8 cellular contexts compared by ENCODE assay signal in genomic region chr7:151876899-151877777, GRCh38. TPM values are rescaled to one million over a fixed set of nuclear protein-coding genes. Genes with fewer than 3 reads are reported as not detected.
A peak's percentile ranks its signal among the peaks of the same experiment; 100 is the strongest.
DNase-seq lines count a peak whose midpoint lies in the region; ATAC-seq and TF ChIP-seq lines count a peak whose summit lies in the region.

Gene PRKAG2, minus strand, starts transcription at chr7:151877115. Its CDS starts 495 bp downstream, at chr7:151876620.

- H3K36me3 Mint-ChIP-seq in activated T-helper 1 cell treated with anti-CD3 and anti-CD28 coated beads, Interleukin-12 subunit alpha, Interleukin-12 subunit beta, Interleukin-2, Interleukin-4 antibody, amounts not matched to agents 30 ng/mL and 10 ng/mL and 1 ng/mL, durations not matched to agents 14 hours and 24 hours and 36 hours (ENCODE audit: low read depth), result no peaks in the 10 kb centered on the region
- H3K36me3 Mint-ChIP-seq in neural crest cell (ENCODE audit: low read depth), result no peaks in the 10 kb centered on the region
- H3K36me3 Mint-ChIP-seq in stimulated activated naive CD8-positive, alpha-beta T cell treated with anti-CD3 and anti-CD28 coated beads, Interleukin-15, Interleukin-2, amounts not matched to agents 100 ng/mL and 50 ng/mL, for 24 hours (ENCODE audit: low read depth), result no peaks in the 10 kb centered on the region

- peak; percentile 58 for ATAC-seq in HG03175 (IDR thresholded peaks at IDR 0.05; ENCODE audit: unreplicated experiment)

- peaks cover 6% of the 10 kb centered on the region for H3K4me1 Mint-ChIP-seq in activated T-helper 1 cell treated with anti-CD3 and anti-CD28 coated beads, Interleukin-12 subunit alpha, Interleukin-12 subunit beta, Interleukin-2, Interleukin-4 antibody, amounts not matched to agents 30 ng/mL and 10 ng/mL and 1 ng/mL, durations not matched to agents 14 hours and 24 hours and 36 hours (ENCODE audit: low read depth)
- peaks cover 5% of the 10 kb centered on the region for H3K4me1 Mint-ChIP-seq in neural crest cell
- H3K4me1 Mint-ChIP-seq in stimulated activated naive CD8-positive, alpha-beta T cell treated with anti-CD3 and anti-CD28 coated beads, Interleukin-15, Interleukin-2, amounts not matched to agents 100 ng/mL and 50 ng/mL, for 24 hours (ENCODE audit: low read depth), result peaks cover 26% of the 10 kb centered on the region

- H3K4me3 ChIP-seq in fibroblast of mammary gland (ENCODE audit: control insufficient read depth, low read depth, low read length), result peak within 1 kb of the TSS; percentile 55

- peaks cover 37% of the 10 kb centered on the region for H3K27me3 Mint-ChIP-seq in activated T-helper 1 cell treated with anti-CD3 and anti-CD28 coated beads, Interleukin-12 subunit alpha, Interleukin-12 subunit beta, Interleukin-2, Interleukin-4 antibody, amounts not matched to agents 30 ng/mL and 10 ng/mL and 1 ng/mL, durations not matched to agents 14 hours and 24 hours and 36 hours (ENCODE audit: insufficient read depth)
- H3K27me3 Mint-ChIP-seq in neural crest cell (ENCODE audit: low read depth), result peaks cover 41% of the 10 kb centered on the region
- no peaks in the 10 kb centered on the region for H3K27me3 Mint-ChIP-seq in stimulated activated naive CD8-positive, alpha-beta T cell treated with anti-CD3 and anti-CD28 coated beads, Interleukin-15, Interleukin-2, amounts not matched to agents 100 ng/mL and 50 ng/mL, for 24 hours

- H3K4me3 Mint-ChIP-seq in activated T-helper 1 cell treated with anti-CD3 and anti-CD28 coated beads, Interleukin-12 subunit alpha, Interleukin-12 subunit beta, Interleukin-2, Interleukin-4 antibody, amounts not matched to agents 30 ng/mL and 10 ng/mL and 1 ng/mL, durations not matched to agents 14 hours and 24 hours and 36 hours, result peak within 1 kb of the TSS; percentile 94
- peak within 1 kb of the TSS; percentile 95 for H3K4me3 Mint-ChIP-seq in neural crest cell
- peak within 1 kb of the TSS; percentile 92 for H3K4me3 Mint-ChIP-seq in stimulated activated naive CD8-positive, alpha-beta T cell treated with anti-CD3 and anti-CD28 coated beads, Interleukin-15, Interleukin-2, amounts not matched to agents 100 ng/mL and 50 ng/mL, for 24 hours

- intact Hi-C loops in activated T-helper 1 cell treated with anti-CD3 and anti-CD28 coated beads, Interleukin-12 subunit alpha, Interleukin-12 subunit beta, Interleukin-2, Interleukin-4 antibody, amounts not matched to agents 30 ng/mL and 10 ng/mL and 1 ng/mL, durations not matched to agents 14 hours and 24 hours and 36 hours (cut with micrococcal nuclease), result loop anchor here (1.0 to 5.0 kb wide), 5 partner anchors 59 to 800 kb away; partner anchors contain the start of genes GALNT11 and XRCC2

- peak within 1 kb of the TSS; percentile 71 for H3K27ac Mint-ChIP-seq in activated T-helper 1 cell treated with anti-CD3 and anti-CD28 coated beads, Interleukin-12 subunit alpha, Interleukin-12 subunit beta, Interleukin-2, Interleukin-4 antibody, amounts not matched to agents 30 ng/mL and 10 ng/mL and 1 ng/mL, durations not matched to agents 14 hours and 24 hours and 36 hours
- H3K27ac Mint-ChIP-seq in neural crest cell (ENCODE audit: unreplicated experiment), result no peak within 1 kb of the TSS
- H3K27ac Mint-ChIP-seq in stimulated activated naive CD8-positive, alpha-beta T cell treated with anti-CD3 and anti-CD28 coated beads, Interleukin-15, Interleukin-2, amounts not matched to agents 100 ng/mL and 50 ng/mL, for 24 hours, result peak within 1 kb of the TSS; percentile 80

- peak; percentile 72 for DNase-seq in SIG-M5 treated with dmso at 0.1 percent for 504 hours (lab: John Stamatoyannopoulos, UW; ENCODE audit: unreplicated experiment)
- no peak for DNase-seq in SIG-M5 (lab: John Stamatoyannopoulos, UW)
- DNase-seq in NOMO-1 treated with DMSO at 0.1 percent for 48 hours (lab: John Stamatoyannopoulos, UW; ENCODE audit: unreplicated experiment), result peak; percentile 33
- DNase-seq in activated T-helper 1 cell treated with anti-CD3 and anti-CD28 coated beads, Interleukin-12 subunit alpha, Interleukin-12 subunit beta, Interleukin-2, Interleukin-4 antibody, amounts not matched to agents 30 ng/mL and 10 ng/mL and 1 ng/mL, durations not matched to agents 14 hours and 24 hours and 36 hours (ENCODE audit: low spot score), result peak; percentile 27
- peak; percentile 15 for DNase-seq in fibroblast of mammary gland (ENCODE audit: low read depth)
- peak; percentile 31 for DNase-seq in neural crest cell (ENCODE audit: low read depth, low spot score)

- TF ChIP-seq CTCF in fibroblast of mammary gland (conservative IDR thresholded peaks at IDR 0.05; ENCODE audit: control insufficient read depth, insufficient read depth, low read depth, low read length), result no peak
- no peak for TF ChIP-seq CTCF in neural crest cell (conservative IDR thresholded peaks at IDR 0.05)

- no peaks in the 10 kb centered on the region for H3K9me3 Mint-ChIP-seq in activated T-helper 1 cell treated with anti-CD3 and anti-CD28 coated beads, Interleukin-12 subunit alpha, Interleukin-12 subunit beta, Interleukin-2, Interleukin-4 antibody, amounts not matched to agents 30 ng/mL and 10 ng/mL and 1 ng/mL, durations not matched to agents 14 hours and 24 hours and 36 hours
- no peaks in the 10 kb centered on the region for H3K9me3 Mint-ChIP-seq in neural crest cell
- H3K9me3 Mint-ChIP-seq in stimulated activated naive CD8-positive, alpha-beta T cell treated with anti-CD3 and anti-CD28 coated beads, Interleukin-15, Interleukin-2, amounts not matched to agents 100 ng/mL and 50 ng/mL, for 24 hours, result no peaks in the 10 kb centered on the region

RNA-seq across cellular contexts. Expression of gene PRKAG2, which starts in this region (rescaled TPM):
- total RNA-seq in activated T-helper 1 cell treated with anti-CD3 and anti-CD28 coated beads, Interleukin-12 subunit alpha, Interleukin-12 subunit beta, Interleukin-2, Interleukin-4 antibody, amounts not matched to agents 30 ng/mL and 10 ng/mL and 1 ng/mL, durations not matched to agents 14 hours and 24 hours and 36 hours, result 16.9 and 18.5 TPM in 2 replicates
- total RNA-seq in neural crest cell, result 11.8 and 12.5 TPM in 2 replicates
